In the genomic region with DNA sequence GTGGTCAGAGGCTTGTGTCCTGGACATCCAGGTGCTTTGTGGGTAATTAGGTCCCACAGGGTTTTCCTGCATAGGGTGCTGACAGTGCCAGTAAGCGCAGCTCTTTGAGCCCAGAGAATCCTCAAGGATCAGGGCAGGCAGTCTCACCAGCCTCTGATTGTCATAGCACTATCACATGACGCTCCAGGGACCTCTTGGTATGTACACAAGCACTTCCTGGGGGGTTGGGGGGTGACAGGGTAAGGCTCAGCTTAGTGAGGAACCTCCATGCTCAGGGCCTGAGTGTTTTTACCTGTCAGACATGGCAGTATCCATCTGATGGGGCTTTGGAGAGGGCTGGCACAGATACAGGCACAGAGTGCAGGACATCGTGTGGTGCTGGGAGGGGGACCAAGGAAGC, we compare ENCODE assay signal across 15 cellular contexts. TPM values are rescaled to one million over a fixed set of nuclear protein-coding genes. Genes with fewer than 3 reads are reported as not detected.
DNase-seq lines count a peak whose midpoint lies in the region; ATAC-seq and TF ChIP-seq lines count a peak whose summit lies in the region.
"Had no signal": no experiment of that assay in that cellular context is flagged by ENCODE, and none has a peak within 500 bp of the region (broad histone marks: within the 10 kb centered on the region; RNA-seq: fewer than 3 reads in every experiment).

No MANE protein-coding gene starts in this region.

- WGBS in trophoblast cell (ENCODE audit: extremely low coverage, insufficient coverage, insufficient read length) = no CpG with 5 or more reads among the region's 3 CpGs

- H3K4me2 ChIP-seq in trophoblast cell (ENCODE audit: low read length) = no peak overlapping the region
- H3K4me2 ChIP-seq: KMS-11 had no signal

- no peak overlapping the region for H2BK12ac ChIP-seq in trophoblast cell (ENCODE audit: low read length)

- H4K91ac ChIP-seq in trophoblast cell (ENCODE audit: low read depth, low read length) = no peak overlapping the region

- H3K9me3 ChIP-seq in endocrine pancreas (ENCODE audit: control insufficient read depth, low read length) (no peaks in the 10 kb centered on the region), upper lobe of right lung (no peaks in the 10 kb centered on the region), trophoblast cell (ENCODE audit: insufficient read depth, low read depth, low read length) (no peaks in the 10 kb centered on the region)
- H3K9me3 ChIP-seq: thoracic aorta had no signal

- H3K4me3 ChIP-seq in endocrine pancreas (ENCODE audit: control insufficient read depth, insufficient read depth, low read length) = no peak overlapping the region
- H3K4me3 ChIP-seq in upper lobe of right lung = no peak overlapping the region
- no peak overlapping the region for H3K4me3 ChIP-seq in trophoblast cell (ENCODE audit: low read depth, low read length)
- H3K4me3 ChIP-seq: thoracic aorta had no signal

- H2BK120ac ChIP-seq in trophoblast cell (ENCODE audit: insufficient read depth, low read length, poor library complexity) = no peak overlapping the region

- H3K14ac ChIP-seq in trophoblast cell (ENCODE audit: low read length) = no peak overlapping the region

- no peak overlapping the region for H4K8ac ChIP-seq in trophoblast cell (ENCODE audit: low read depth, low read length)

- H3K36me3 Mint-ChIP-seq in activated CD4-positive, alpha-beta T cell treated with anti-CD3 and anti-CD28 coated beads, Interleukin-2, amount 10 ng/mL, durations not matched to agents 24 days and 14 days (ENCODE audit: low read depth) = peaks cover 10% of the 10 kb centered on the region

- peak overlapping the region; percentile 76 for H3K27ac Mint-ChIP-seq in activated CD4-positive, alpha-beta T cell treated with anti-CD3 and anti-CD28 coated beads, Interleukin-2, amount 10 ng/mL, durations not matched to agents 24 days and 14 days

- H3K36me3 ChIP-seq in endocrine pancreas (ENCODE audit: control insufficient read depth, insufficient read depth, low read length) = no peaks in the 10 kb centered on the region
- H3K36me3 ChIP-seq in upper lobe of right lung = no peaks in the 10 kb centered on the region
- H3K36me3 ChIP-seq in trophoblast cell (ENCODE audit: control insufficient read depth in 1 of 2, insufficient read depth in 2 of 2, low read length in 2 of 2) = peaks cover 8 to 16% of the 10 kb centered on the region in 2 experiments
- H3K36me3 ChIP-seq: thoracic aorta had no signal

- no peak overlapping the region for H2BK5ac ChIP-seq in trophoblast cell (ENCODE audit: low read depth, low read length, poor library complexity)

- peak overlapping the region; percentile 61 for H3K9ac ChIP-seq in endocrine pancreas (ENCODE audit: control insufficient read depth, insufficient read depth, low read length)
- no peak overlapping the region for H3K9ac ChIP-seq in trophoblast cell (ENCODE audit: low read length)
- H3K9ac ChIP-seq: KMS-11 had no signal

- no peaks in the 10 kb centered on the region for H3K27me3 Mint-ChIP-seq in activated CD4-positive, alpha-beta T cell treated with anti-CD3 and anti-CD28 coated beads, Interleukin-2, amount 10 ng/mL, durations not matched to agents 24 days and 14 days

- peaks cover 58% of the 10 kb centered on the region for H3K4me1 Mint-ChIP-seq in activated CD4-positive, alpha-beta T cell treated with anti-CD3 and anti-CD28 coated beads, Interleukin-2, amount 10 ng/mL, durations not matched to agents 24 days and 14 days

- ATAC-seq in upper lobe of right lung (no peak), GM18519 (IDR thresholded peaks at IDR 0.05; ENCODE audit: low FRiP score, unreplicated experiment) (no peak)

- no peak overlapping the region for H3K18ac ChIP-seq in trophoblast cell (ENCODE audit: low read length)

- peak overlapping the region; percentile 67 for H3K4me3 Mint-ChIP-seq in activated CD4-positive, alpha-beta T cell treated with anti-CD3 and anti-CD28 coated beads, Interleukin-2, amount 10 ng/mL, durations not matched to agents 24 days and 14 days

- H3K79me1 ChIP-seq in trophoblast cell (ENCODE audit: low read length) = no peaks in the 10 kb centered on the region

- intact Hi-C loops in activated CD4-positive, alpha-beta T cell treated with anti-CD3 and anti-CD28 coated beads, Interleukin-2, amount 10 ng/mL, durations not matched to agents 24 days and 14 days (cut with micrococcal nuclease) = no loop called here
- intact Hi-C loops in upper lobe of right lung (cut with DNase I) = no loop called here

- no peaks in the 10 kb centered on the region for H3K79me2 ChIP-seq in trophoblast cell (ENCODE audit: control insufficient read depth, insufficient read depth, low read length, poor library complexity)

- H2AFZ ChIP-seq in trophoblast cell (ENCODE audit: insufficient read depth, low read length, poor library complexity) = no peak overlapping the region

- no peaks in the 10 kb centered on the region for H3K27me3 ChIP-seq in endocrine pancreas (ENCODE audit: control insufficient read depth, insufficient read depth, low read length)
- no peaks in the 10 kb centered on the region for H3K27me3 ChIP-seq in upper lobe of right lung
- H3K27me3 ChIP-seq in trophoblast cell (ENCODE audit: insufficient read depth, low read length) = peaks cover 4% of the 10 kb centered on the region

- H2AK5ac ChIP-seq in trophoblast cell (ENCODE audit: low read length) = no peak overlapping the region

- H3K23ac ChIP-seq in trophoblast cell (ENCODE audit: low read length) = no peak overlapping the region

- H3K4me1 ChIP-seq in endocrine pancreas (ENCODE audit: control insufficient read depth, insufficient read depth, low read length) (no peaks in the 10 kb centered on the region), upper lobe of right lung (peaks cover 52% of the 10 kb centered on the region), trophoblast cell (ENCODE audit: control insufficient read depth in 1 of 2, insufficient read depth in 2 of 2, low read length in 2 of 2) (peaks cover 13 to 18% of the 10 kb centered on the region in 2 experiments)

- DNase-seq in stimulated activated CD4-positive, alpha-beta T cell treated with anti-CD3 and anti-CD28 coated beads, Interleukin-15, amount 100 ng/mL, for 24 hours = peak; percentile 34
- no peak for DNase-seq in stimulated activated CD4-positive, alpha-beta T cell treated with anti-CD3 and anti-CD28 coated beads, Interleukin-4, amount 100 ng/mL, for 1 hour
- DNase-seq in activated CD4-positive, alpha-beta T cell treated with anti-CD3 and anti-CD28 coated beads, Interleukin-2, amount 10 ng/mL, durations not matched to agents 24 days and 14 days = peak; percentile 82
- DNase-seq in upper lobe of right lung = no peak
- DNase-seq in trophoblast cell = no peak
- DNase-seq in NCI-H2227 (lab: John Stamatoyannopoulos, UW; ENCODE audit: unreplicated experiment) = no peak
- DNase-seq: activated CD8-positive, alpha-beta memory T cell treated with anti-CD3 and anti-CD28 coated beads, Interleukin-2, amount 50 U/mL, for 4 hours; erythroblast; mammary epithelial cell; OCI-M1; stimulated activated CD4-positive, alpha-beta T cell treated with anti-CD3 and anti-CD28 coated beads, Interleukin-12 subunit alpha, Interleukin-12 subunit beta, amount 100 ng/mL, for 4 hours had no signal

- no peaks in the 10 kb centered on the region for H3K9me3 Mint-ChIP-seq in activated CD4-positive, alpha-beta T cell treated with anti-CD3 and anti-CD28 coated beads, Interleukin-2, amount 10 ng/mL, durations not matched to agents 24 days and 14 days

- peak overlapping the region; percentile 65 for H3K27ac ChIP-seq in upper lobe of right lung
- H3K27ac ChIP-seq in trophoblast cell (ENCODE audit: low read depth, low read length) = no peak overlapping the region
- H3K27ac ChIP-seq: KMS-11, thoracic aorta had no signal

- TF ChIP-seq CTCF in upper lobe of right lung (IDR thresholded peaks at IDR 0.05) = no peak

- H3K4ac ChIP-seq in trophoblast cell (ENCODE audit: low read depth, low read length) = no peak overlapping the region

- no peak overlapping the region for H4K12ac ChIP-seq in trophoblast cell (ENCODE audit: low read depth, low read length)

RNA-seq across cellular contexts. Expression of gene SUSD2, which starts 27.9 kb away (rescaled TPM):
- 0.75 and 0.78 TPM in 2 replicates for total RNA-seq in activated CD4-positive, alpha-beta T cell treated with anti-CD3 and anti-CD28 coated beads, Interleukin-2, amount 10 ng/mL, durations not matched to agents 24 days and 14 days
- 277 TPM for total RNA-seq in upper lobe of right lung
- 36.0 and 40.8 TPM in 2 replicates for polyA plus RNA-seq in trophoblast cell (2013)

Comparison
In these comparisons a context has a peak if more than half of its experiments do, and no peak if none do; other contexts are left out.
1. DNase-seq: peak in stimulated activated CD4-positive, alpha-beta T cell treated with anti-CD3 and anti-CD28 coated beads, Interleukin-15, amount 100 ng/mL, for 24 hours (single experiment) and activated CD4-positive, alpha-beta T cell treated with anti-CD3 and anti-CD28 coated beads, Interleukin-2, amount 10 ng/mL, durations not matched to agents 24 days and 14 days (single experiment); none in stimulated activated CD4-positive, alpha-beta T cell treated with anti-CD3 and anti-CD28 coated beads, Interleukin-4, amount 100 ng/mL, for 1 hour (single experiment), upper lobe of right lung (single experiment), trophoblast cell (0 of 2) and NCI-H2227 (single experiment).
2. RNA of gene SUSD2, which starts 27.9 kb away (total RNA-seq): 277 TPM in upper lobe of right lung (single experiment); 0.75 to 0.78 TPM in activated CD4-positive, alpha-beta T cell treated with anti-CD3 and anti-CD28 coated beads, Interleukin-2, amount 10 ng/mL, durations not matched to agents 24 days and 14 days; every median in the first group is over 100 times any median in the second.